ENCODE assay signal across 9 cellular contexts in the genomic region with DNA sequence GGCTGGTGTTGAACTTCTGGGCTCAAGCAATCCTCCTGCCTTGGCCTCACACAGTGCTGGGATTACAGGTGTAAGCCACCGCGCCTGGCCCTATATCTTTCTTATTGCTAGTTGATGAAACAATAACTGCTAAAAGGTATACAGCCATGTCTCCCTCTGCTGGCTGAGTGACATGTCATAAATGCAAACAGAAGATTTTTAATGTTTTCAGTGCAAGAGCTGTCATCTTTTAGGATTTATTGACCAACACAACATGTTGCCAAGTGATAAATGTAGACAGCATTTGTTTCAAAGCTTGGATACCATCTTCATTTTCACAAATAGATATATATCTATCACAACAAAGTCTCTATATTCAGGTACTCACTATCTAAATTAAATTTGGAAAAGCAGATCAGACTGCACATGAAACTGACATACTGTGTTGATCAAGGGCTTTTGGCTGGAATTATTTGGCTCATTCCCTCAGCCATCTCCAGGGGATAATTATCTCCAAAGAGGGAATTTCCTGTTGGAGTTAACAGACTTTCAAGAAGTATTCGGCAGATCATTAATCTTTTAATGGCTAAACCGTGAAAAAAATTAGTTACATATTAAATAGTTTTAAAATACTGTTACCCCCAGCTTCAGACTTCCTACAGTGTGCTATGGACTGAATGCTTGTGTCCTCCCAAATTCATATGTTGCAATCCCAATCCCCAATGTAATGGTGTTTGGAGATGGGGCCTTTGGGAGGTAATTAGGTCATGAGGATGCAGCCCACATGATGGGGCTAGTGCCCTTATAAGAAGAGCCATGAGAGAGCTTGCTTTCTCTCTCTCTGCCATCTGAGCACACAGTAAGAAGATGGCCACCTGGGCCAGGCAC. TPM values are rescaled to one million over a fixed set of nuclear protein-coding genes. Genes with fewer than 3 reads are reported as not detected.
DNase-seq lines count a peak whose midpoint lies in the region; ATAC-seq, FAIRE-seq and TF ChIP-seq lines count a peak whose summit lies in the region.
"Had no signal": no experiment of that assay in that cellular context is flagged by ENCODE, and none has a peak within 500 bp of the region (broad histone marks: within the 10 kb centered on the region; RNA-seq: fewer than 3 reads in every experiment).

No MANE protein-coding gene starts in this region.

- H3K36me3 Mint-ChIP-seq in activated CD8-positive, alpha-beta T cell treated with anti-CD3 and anti-CD28 coated beads for 36 hours (ENCODE audit: low read depth): no peaks in the 10 kb centered on the region
- no peaks in the 10 kb centered on the region for H3K36me3 Mint-ChIP-seq in osteocyte (ENCODE audit: unreplicated experiment)

- no peaks in the 10 kb centered on the region for H3K27me3 Mint-ChIP-seq in activated CD8-positive, alpha-beta T cell treated with anti-CD3 and anti-CD28 coated beads for 36 hours
- H3K27me3 Mint-ChIP-seq in osteocyte (ENCODE audit: unreplicated experiment): no peaks in the 10 kb centered on the region

- no peak overlapping the region for H3K4me3 Mint-ChIP-seq in activated CD8-positive, alpha-beta T cell treated with anti-CD3 and anti-CD28 coated beads for 36 hours
- H3K4me3 Mint-ChIP-seq in osteocyte (ENCODE audit: unreplicated experiment): no peak overlapping the region

- peak; percentile 56 for ATAC-seq in activated CD8-positive, alpha-beta T cell treated with anti-CD3 and anti-CD28 coated beads for 36 hours
- ATAC-seq in esophagus mucosa: peak; percentile 59
- no peak for ATAC-seq in GM19467 (IDR thresholded peaks at IDR 0.05; ENCODE audit: unreplicated experiment)

- H3K27ac Mint-ChIP-seq in activated CD8-positive, alpha-beta T cell treated with anti-CD3 and anti-CD28 coated beads for 36 hours: no peak overlapping the region
- H3K27ac Mint-ChIP-seq in osteocyte (ENCODE audit: unreplicated experiment): peak overlapping the region; percentile 35

- intact Hi-C loops in activated CD8-positive, alpha-beta T cell treated with anti-CD3 and anti-CD28 coated beads for 36 hours (cut with micrococcal nuclease): no loop called here

- TF ChIP-seq CTCF in C4-2B (conservative IDR thresholded peaks at IDR 0.05) (peak; percentile 91), osteocyte (IDR thresholded peaks at IDR 0.05) (peak; percentile 64)
- TF ChIP-seq CTCF in activated CD8-positive, alpha-beta T cell treated with anti-CD3 and anti-CD28 coated beads for 36 hours (IDR thresholded peaks at IDR 0.05): peak; percentile 65

- peak; percentile 84 for FAIRE-seq in GM19239 (lab: Jason Lieb, UNC)

- no peak overlapping the region for H3K27ac ChIP-seq in C4-2B
- H3K27ac ChIP-seq: ovary had no signal

- POLR2A ChIA-PET in activated CD8-positive, alpha-beta T cell treated with anti-CD3 and anti-CD28 coated beads for 36 hours (lab: Charles Lee): no interaction called here

- DNase-seq in GM19239 (ENCODE audit: insufficient read length, low spot score): no peak
- peak; percentile 47 for DNase-seq in NCI-H2171 treated with DMSO at 0.1 percent for 48 hours (lab: John Stamatoyannopoulos, UW)
- peak; percentile 77 for DNase-seq in activated CD8-positive, alpha-beta T cell treated with anti-CD3 and anti-CD28 coated beads for 36 hours
- no peak for DNase-seq in osteocyte (ENCODE audit: extremely low spot score, unreplicated experiment)
- DNase-seq in hippocampal formation (lab: John Stamatoyannopoulos, UW): no peak

- H3K4me1 Mint-ChIP-seq in activated CD8-positive, alpha-beta T cell treated with anti-CD3 and anti-CD28 coated beads for 36 hours (ENCODE audit: low read depth): peaks cover 12% of the 10 kb centered on the region
- peaks cover 5% of the 10 kb centered on the region for H3K4me1 Mint-ChIP-seq in osteocyte (ENCODE audit: unreplicated experiment)

- H3K9me3 Mint-ChIP-seq in activated CD8-positive, alpha-beta T cell treated with anti-CD3 and anti-CD28 coated beads for 36 hours: no peaks in the 10 kb centered on the region
- H3K9me3 Mint-ChIP-seq in osteocyte (ENCODE audit: unreplicated experiment): no peaks in the 10 kb centered on the region

- CTCF ChIA-PET in activated CD8-positive, alpha-beta T cell treated with anti-CD3 and anti-CD28 coated beads for 36 hours (lab: Charles Lee): interaction anchor here (0.6 to 1.8 kb wide), 19 partner anchors 9 to 508 kb away, joined by 3 to 6 read pairs (median 3); a partner anchor contains a TSS

RNA-seq across cellular contexts. Expression of a gene that starts 41.3 kb away (rescaled TPM):
- total RNA-seq in activated CD8-positive, alpha-beta T cell treated with anti-CD3 and anti-CD28 coated beads for 36 hours: 10 to 100 TPM; 32.9 to 33.5 TPM
- total RNA-seq in esophagus mucosa (31.6 TPM), osteocyte (69.2 and 69.5 TPM in 2 replicates)

Comparison
In these comparisons a context has a peak if more than half of its experiments do, and no peak if none do; other contexts are left out.
1. DNase-seq: peak in NCI-H2171 treated with DMSO at 0.1 percent for 48 hours (single experiment) and activated CD8-positive, alpha-beta T cell treated with anti-CD3 and anti-CD28 coated beads for 36 hours (single experiment); none in GM19239 (single experiment), osteocyte (single experiment) and hippocampal formation (0 of 2).
2. Peak in every context shown above with its lines, with median percentiles within 50 percentile points of each other: CTCF ChIP-seq.